Comparison of ENCODE assay signal across 14 cellular contexts in the genomic region with DNA sequence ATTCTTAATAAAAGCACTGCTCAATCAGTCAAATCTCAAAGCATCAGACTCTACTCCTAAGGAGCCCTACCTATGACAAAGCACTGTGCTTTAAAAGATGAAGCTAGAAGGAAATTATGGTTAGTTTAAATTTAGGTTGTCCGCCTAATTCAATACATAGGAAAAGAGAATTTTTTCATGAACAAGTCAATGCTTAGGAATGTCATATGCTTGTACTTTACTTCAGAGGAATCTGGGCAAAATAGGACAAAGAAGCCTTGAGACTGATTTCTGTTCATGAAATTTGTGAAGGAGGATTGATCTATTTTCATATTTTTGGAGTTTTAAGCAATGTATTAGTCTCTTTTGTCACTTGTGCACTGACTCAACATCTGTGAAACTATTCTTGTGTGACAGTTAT.
DNase-seq lines count a peak whose midpoint lies in the region; ATAC-seq and TF ChIP-seq lines count a peak whose summit lies in the region.
"Had no signal": no experiment of that assay in that cellular context is flagged by ENCODE, and none has a peak within 500 bp of the region (broad histone marks: within the 10 kb centered on the region; RNA-seq: fewer than 3 reads in every experiment).

No MANE protein-coding gene starts in this region.

- in situ Hi-C loops in astrocyte of the spinal cord (cut with HindIII; ENCODE audit: low sequenced_read_pairs) = no loop called here

- peak; percentile 18 for DNase-seq in AG08395 (ENCODE audit: low spot score)
- peak; percentile 20 for DNase-seq in HT1080 (ENCODE audit: low read depth)
- peak; percentile 41 for DNase-seq in astrocyte of the spinal cord (ENCODE audit: low read depth, low spot score)
- DNase-seq in fibroblast of the aortic adventitia (ENCODE audit: low read depth) = peak; percentile 35
- DNase-seq in NCI-H1048 (lab: John Stamatoyannopoulos, UW) = no peak
- no peak for DNase-seq in activated gamma-delta T cell treated with Interleukin-2 at 50 U/mL for 16 hours
- DNase-seq: MG63, NCI-H1105, NCI-H187, NCI-H2171 treated with DMSO at 0.1 percent for 48 hours, NCI-H510A, SHP77 treated with DMSO at 0.1 percent for 48 hours had no signal

- H3K4me3 ChIP-seq in astrocyte of the spinal cord (ENCODE audit: low read depth, low read length) = no peak overlapping the region
- H3K4me3 ChIP-seq in fibroblast of the aortic adventitia (ENCODE audit: low read depth, low read length) = no peak overlapping the region
- H3K4me3 ChIP-seq: MG63 had no signal

- TF ChIP-seq CTCF in astrocyte of the spinal cord (IDR thresholded peaks at IDR 0.05; ENCODE audit: low read depth, low read length) = no peak
- TF ChIP-seq CTCF in fibroblast of the aortic adventitia (IDR thresholded peaks at IDR 0.05; ENCODE audit: insufficient read depth, low read length) = no peak

- ATAC-seq in GM18520 (IDR thresholded peaks at IDR 0.05; ENCODE audit: unreplicated experiment) = no peak
- ATAC-seq in GM18867 (IDR thresholded peaks at IDR 0.05; ENCODE audit: unreplicated experiment) = no peak

Comparison
In these comparisons a context has a peak if more than half of its experiments do, and no peak if none do; other contexts are left out.
1. DNase-seq: peak in AG08395 (single experiment), HT1080 (single experiment), astrocyte of the spinal cord (single experiment) and fibroblast of the aortic adventitia (single experiment); none in NCI-H1048 (single experiment) and activated gamma-delta T cell treated with Interleukin-2 at 50 U/mL for 16 hours (single experiment).